Comparison of ENCODE assay signal across 1 cellular context in the genomic region with DNA sequence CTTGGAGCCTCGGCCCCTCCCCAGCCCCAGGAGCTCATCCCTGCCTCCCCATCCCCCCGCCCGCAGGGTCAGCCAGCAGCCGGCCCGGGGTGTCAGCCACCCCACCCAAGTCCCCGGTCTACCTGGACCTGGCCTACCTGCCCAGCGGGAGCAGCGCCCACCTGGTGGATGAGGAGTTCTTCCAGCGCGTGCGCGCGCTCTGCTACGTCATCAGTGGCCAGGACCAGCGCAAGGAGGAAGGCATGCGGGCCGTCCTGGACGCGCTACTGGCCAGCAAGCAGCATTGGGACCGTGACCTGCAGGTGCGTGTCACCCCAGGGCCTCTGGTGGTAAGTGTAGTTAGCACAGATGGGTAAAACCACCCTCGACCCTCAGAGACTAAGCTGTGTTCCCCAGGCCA.
TF ChIP-seq lines count a peak whose summit lies in the region.

No MANE protein-coding gene starts in this region.

TF ChIP-seq in K562, 482 proteins besides CTCF, POLR2A, EP300 and RAD21:
- peak; percentile 52 for TF ChIP-seq POLR2G (IDR thresholded peaks at IDR 0.05; ENCODE audit: low read depth, low read length)
- TF ChIP-seq RBFOX2 (IDR thresholded peaks at IDR 0.05; ENCODE audit: low read depth, low read length): peak; percentile 45
- no peak for TF ChIP-seq ZNF146 (CRISPR knock-in tag; IDR thresholded peaks at IDR 0.05; ENCODE audit: unreplicated experiment)
- TF ChIP-seq PHF8 (IDR thresholded peaks at IDR 0.05; ENCODE audit: borderline replicate concordance, low read length): no peak
- TF ChIP-seq, protein P1, sequence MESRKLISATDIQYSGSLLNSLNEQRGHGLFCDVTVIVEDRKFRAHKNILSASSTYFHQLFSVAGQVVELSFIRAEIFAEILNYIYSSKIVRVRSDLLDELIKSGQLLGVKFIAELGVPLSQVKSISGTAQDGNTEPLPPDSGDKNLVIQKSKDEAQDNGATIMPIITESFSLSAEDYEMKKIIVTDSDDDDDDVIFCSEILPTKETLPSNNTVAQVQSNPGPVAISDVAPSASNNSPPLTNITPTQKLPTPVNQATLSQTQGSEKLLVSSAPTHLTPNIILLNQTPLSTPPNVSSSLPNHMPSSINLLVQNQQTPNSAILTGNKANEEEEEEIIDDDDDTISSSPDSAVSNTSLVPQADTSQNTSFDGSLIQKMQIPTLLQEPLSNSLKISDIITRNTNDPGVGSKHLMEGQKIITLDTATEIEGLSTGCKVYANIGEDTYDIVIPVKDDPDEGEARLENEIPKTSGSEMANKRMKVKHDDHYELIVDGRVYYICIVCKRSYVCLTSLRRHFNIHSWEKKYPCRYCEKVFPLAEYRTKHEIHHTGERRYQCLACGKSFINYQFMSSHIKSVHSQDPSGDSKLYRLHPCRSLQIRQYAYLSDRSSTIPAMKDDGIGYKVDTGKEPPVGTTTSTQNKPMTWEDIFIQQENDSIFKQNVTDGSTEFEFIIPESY (CRISPR knock-in tag; IDR thresholded peaks at IDR 0.05): 0 out of 2 replicates have a peak, but pooled peaks have one; percentile 24
